Comparison of ENCODE assay signal across 19 cellular contexts in genomic region chr16:85648782-85649181, GRCh38. TPM values are rescaled to one million over a fixed set of nuclear protein-coding genes. Genes with fewer than 3 reads are reported as not detected.
DNase-seq lines count a peak whose midpoint lies in the region; ATAC-seq and TF ChIP-seq lines count a peak whose summit lies in the region.
"Had no signal": no experiment of that assay in that cellular context is flagged by ENCODE, and none has a peak within 500 bp of the region (broad histone marks: within the 10 kb centered on the region; RNA-seq: fewer than 3 reads in every experiment).

No MANE protein-coding gene starts in this region.

- ATAC-seq in GM19324 (IDR thresholded peaks at IDR 0.05; ENCODE audit: low FRiP score, unreplicated experiment), result no peak
- ATAC-seq in gastrocnemius medialis, result no peak
- ATAC-seq in HG03175 (IDR thresholded peaks at IDR 0.05; ENCODE audit: unreplicated experiment), result no peak
- ATAC-seq: body of pancreas had no signal

- H3K27me3 ChIP-seq in BLaER1 treated with 17β-estradiol and CSF1 and Interleukin-3, amounts not matched to agents 10 nM and 100 nM, result peaks cover 0 to 66% (median 0%) of the 10 kb centered on the region in 11 experiments; a peak in 8 of 22 replicates
- H3K27me3 ChIP-seq in gastrocnemius medialis, result no peaks in the 10 kb centered on the region
- H3K27me3 ChIP-seq: body of pancreas, colonic mucosa had no signal

- H3K27ac ChIP-seq in BLaER1 treated with 17β-estradiol and CSF1 and Interleukin-3, amounts not matched to agents 10 nM and 100 nM, result no peak overlapping the region
- no peak overlapping the region for H3K27ac ChIP-seq in gastrocnemius medialis
- H3K27ac ChIP-seq: body of pancreas, colonic mucosa, HL-60, VCaP had no signal

- H3K27me3 Mint-ChIP-seq in activated CD4-positive, alpha-beta T cell treated with anti-CD3 and anti-CD28 coated beads, Interleukin-2, amount 10 ng/mL, durations not matched to agents 24 days and 14 days, result no peaks in the 10 kb centered on the region
- H3K27me3 Mint-ChIP-seq: activated naive CD8-positive, alpha-beta T cell treated with anti-CD3 and anti-CD28 coated beads, Interleukin-2, amount 10 ng/mL, durations not matched to agents 7 days and 5 days had no signal

- no peaks in the 10 kb centered on the region for H3K9me3 ChIP-seq in BLaER1 treated with 17β-estradiol and CSF1 and Interleukin-3, amounts not matched to agents 10 nM and 100 nM (replicated peaks in 1 of 11)
- H3K9me3 ChIP-seq in gastrocnemius medialis, result no peaks in the 10 kb centered on the region
- H3K9me3 ChIP-seq: body of pancreas, colonic mucosa had no signal

- peak; percentile 8 to 21 for DNase-seq in activated CD4-positive, alpha-beta T cell treated with anti-CD3 and anti-CD28 coated beads, Interleukin-2, amount 50 U/mL, for 48 hours
- no peak for DNase-seq in activated CD4-positive, alpha-beta T cell treated with anti-CD3 and anti-CD28 coated beads, Interleukin-2, amount 10 ng/mL, durations not matched to agents 24 days and 14 days
- peak; percentile 44 for DNase-seq in SK-N-DZ (ENCODE audit: low spot score)
- DNase-seq in head of caudate nucleus, result peak in 23 of 42 donors; percentile 11 to 77 (median 49)
- no peak for DNase-seq in gastrocnemius medialis
- DNase-seq: ACHN; activated naive CD8-positive, alpha-beta T cell treated with anti-CD3 and anti-CD28 coated beads, Interleukin-2, amount 10 ng/mL, durations not matched to agents 7 days and 5 days; body of pancreas; C1 segment of cervical spinal cord; colonic mucosa; mammary epithelial cell; NCI-H2081 treated with DMSO at 0.1 percent for 48 hours; stimulated activated CD4-positive, alpha-beta T cell treated with anti-CD3 and anti-CD28 coated beads, Interleukin-12 subunit alpha, Interleukin-12 subunit beta, amount 100 ng/mL, for 4 hours had no signal

- H3K9ac ChIP-seq in BLaER1 treated with 17β-estradiol and CSF1 and Interleukin-3, amounts not matched to agents 10 nM and 100 nM, result peak overlapping the region in 3 of 11 experiments; percentile 11 to 65 (median 17); a peak in 3 of 22 replicates

- in situ Hi-C loops in gastrocnemius medialis (cut with MboI; ENCODE audit: low sequenced_read_pairs in 4 of 4), result no loop called here

- TF ChIP-seq POLR2A in gastrocnemius medialis (IDR thresholded peaks at IDR 0.05), result no peak

- H3K4me2 ChIP-seq in BLaER1 treated with 17β-estradiol and CSF1 and Interleukin-3, amounts not matched to agents 10 nM and 100 nM, result peak overlapping the region; percentile 57 to 99 (median 90)

- peaks cover 5 to 36% (median 11%) of the 10 kb centered on the region in 11 experiments; a peak in 20 of 22 replicates for H3K36me3 ChIP-seq in BLaER1 treated with 17β-estradiol and CSF1 and Interleukin-3, amounts not matched to agents 10 nM and 100 nM
- peaks cover 0 to 9% of the 10 kb centered on the region in 2 donors for H3K36me3 ChIP-seq in gastrocnemius medialis
- H3K36me3 ChIP-seq: colonic mucosa had no signal

- TF ChIP-seq CTCF in gastrocnemius medialis (IDR thresholded peaks at IDR 0.05 in 4 of 5, conservative IDR thresholded peaks at IDR 0.05 in 1 of 5), result no peak

- no peak overlapping the region for H3K27ac Mint-ChIP-seq in activated CD4-positive, alpha-beta T cell treated with anti-CD3 and anti-CD28 coated beads, Interleukin-2, amount 10 ng/mL, durations not matched to agents 24 days and 14 days
- H3K27ac Mint-ChIP-seq: activated naive CD8-positive, alpha-beta T cell treated with anti-CD3 and anti-CD28 coated beads, Interleukin-2, amount 10 ng/mL, durations not matched to agents 7 days and 5 days; T-helper 2 cell treated with Interferon-gamma antibody and Interleukin-4, amounts not matched to agents 5 μg/mL and 100 μg/mL, for 36 hours had no signal

- no peak overlapping the region for H3K4me3 ChIP-seq in BLaER1 treated with 17β-estradiol and CSF1 and Interleukin-3, amounts not matched to agents 10 nM and 100 nM
- no peak overlapping the region for H3K4me3 ChIP-seq in gastrocnemius medialis
- H3K4me3 ChIP-seq: body of pancreas, colonic mucosa had no signal

- H4K20me1 ChIP-seq in BLaER1 treated with 17β-estradiol and CSF1 and Interleukin-3, amounts not matched to agents 10 nM and 100 nM, result peaks cover 94 to 98% (median 96%) of the 10 kb centered on the region in 11 experiments

- peaks cover 70 to 97% (median 95%) of the 10 kb centered on the region in 10 experiments for H3K4me1 ChIP-seq in BLaER1 treated with 17β-estradiol and CSF1 and Interleukin-3, amounts not matched to agents 10 nM and 100 nM
- peaks cover 13 to 17% of the 10 kb centered on the region in 2 donors for H3K4me1 ChIP-seq in gastrocnemius medialis

- no peak overlapping the region for H3K4me3 Mint-ChIP-seq in activated CD4-positive, alpha-beta T cell treated with anti-CD3 and anti-CD28 coated beads, Interleukin-2, amount 10 ng/mL, durations not matched to agents 24 days and 14 days
- H3K4me3 Mint-ChIP-seq: activated naive CD8-positive, alpha-beta T cell treated with anti-CD3 and anti-CD28 coated beads, Interleukin-2, amount 10 ng/mL, durations not matched to agents 7 days and 5 days; T-helper 2 cell treated with Interferon-gamma antibody and Interleukin-4, amounts not matched to agents 5 μg/mL and 100 μg/mL, for 36 hours had no signal

- H3K9me3 Mint-ChIP-seq in activated CD4-positive, alpha-beta T cell treated with anti-CD3 and anti-CD28 coated beads, Interleukin-2, amount 10 ng/mL, durations not matched to agents 24 days and 14 days, result no peaks in the 10 kb centered on the region
- H3K9me3 Mint-ChIP-seq: activated naive CD8-positive, alpha-beta T cell treated with anti-CD3 and anti-CD28 coated beads, Interleukin-2, amount 10 ng/mL, durations not matched to agents 7 days and 5 days; T-helper 2 cell treated with Interferon-gamma antibody and Interleukin-4, amounts not matched to agents 5 μg/mL and 100 μg/mL, for 36 hours had no signal

- peaks cover 2% of the 10 kb centered on the region for H3K4me1 Mint-ChIP-seq in activated CD4-positive, alpha-beta T cell treated with anti-CD3 and anti-CD28 coated beads, Interleukin-2, amount 10 ng/mL, durations not matched to agents 24 days and 14 days

- intact Hi-C loops in activated CD4-positive, alpha-beta T cell treated with anti-CD3 and anti-CD28 coated beads, Interleukin-2, amount 10 ng/mL, durations not matched to agents 24 days and 14 days (cut with micrococcal nuclease), result no loop called here
- intact Hi-C loops in head of caudate nucleus (cut with DNase I) (no loop called here), gastrocnemius medialis (cut with DNase I; ENCODE audit: low total_unique reads) (no loop called here)

- no peaks in the 10 kb centered on the region for H3K36me3 Mint-ChIP-seq in activated CD4-positive, alpha-beta T cell treated with anti-CD3 and anti-CD28 coated beads, Interleukin-2, amount 10 ng/mL, durations not matched to agents 24 days and 14 days (ENCODE audit: low read depth)
- H3K36me3 Mint-ChIP-seq: activated naive CD8-positive, alpha-beta T cell treated with anti-CD3 and anti-CD28 coated beads, Interleukin-2, amount 10 ng/mL, durations not matched to agents 7 days and 5 days had no signal

RNA-seq across cellular contexts. Expression of gene GSE1, which starts 35.7 kb away (rescaled TPM):
- 34.1 and 37.5 TPM in 2 replicates for total RNA-seq in activated CD4-positive, alpha-beta T cell treated with anti-CD3 and anti-CD28 coated beads, Interleukin-2, amount 10 ng/mL, durations not matched to agents 24 days and 14 days
- 51.5 and 62.6 TPM in 2 replicates for polyA plus RNA-seq in SK-N-DZ (2014; cell fraction: cytosol; rRNA removed)
- polyA plus RNA-seq in SK-N-DZ (2014; cell fraction: nucleus; rRNA removed), result 114 and 225 TPM in 2 replicates
- 10 to 100 TPM; 45.1 to 89.3 (median 71.3) TPM for total RNA-seq in gastrocnemius medialis

RNA-seq across cellular contexts. Expression of gene GINS2, which starts 40.0 kb away (rescaled TPM):
- total RNA-seq in activated CD4-positive, alpha-beta T cell treated with anti-CD3 and anti-CD28 coated beads, Interleukin-2, amount 10 ng/mL, durations not matched to agents 24 days and 14 days, result 87.4 and 93.0 TPM in 2 replicates
- 102 and 106 TPM in 2 replicates for polyA plus RNA-seq in SK-N-DZ (2014; cell fraction: cytosol; rRNA removed)
- 64.7 and 66.3 TPM in 2 replicates for polyA plus RNA-seq in SK-N-DZ (2014; cell fraction: nucleus; rRNA removed)
- total RNA-seq in gastrocnemius medialis, result 1 to 10 TPM in 2 of 4 donors, under 1 TPM in 1, not detected in 1; 0.33 to 1.6 (median 1.6) TPM

Comparison
In these comparisons a context has a peak if more than half of its experiments do, and no peak if none do; other contexts are left out.
1. DNase-seq: peak in activated CD4-positive, alpha-beta T cell treated with anti-CD3 and anti-CD28 coated beads, Interleukin-2, amount 50 U/mL, for 48 hours (2 of 2), SK-N-DZ (single experiment) and head of caudate nucleus (23 of 42); none in activated CD4-positive, alpha-beta T cell treated with anti-CD3 and anti-CD28 coated beads, Interleukin-2, amount 10 ng/mL, durations not matched to agents 24 days and 14 days (single experiment) and gastrocnemius medialis (0 of 2).
2. RNA of gene GINS2, which starts 40.0 kb away (total RNA-seq): 87.4 to 93.0 TPM in activated CD4-positive, alpha-beta T cell treated with anti-CD3 and anti-CD28 coated beads, Interleukin-2, amount 10 ng/mL, durations not matched to agents 24 days and 14 days; 0.33 to 1.6 TPM in gastrocnemius medialis; every median in the first group is over 10 times any median in the second.